Comparison of ENCODE assay signal across 8 cellular contexts in genomic region chr6:119147101-119148053, GRCh38.
DNase-seq lines count a peak whose midpoint lies in the region; ATAC-seq and TF ChIP-seq lines count a peak whose summit lies in the region.

No MANE protein-coding gene starts in this region.

- WGBS in ovary, 3 donors, result 45 to 61% (median 57%) methylated on average over 6 of the region's 6 CpGs

- TF ChIP-seq POLR2A in ovary (IDR thresholded peaks at IDR 0.05), result no peak

- CTCF ChIA-PET in Calu3 (lab: Charles Lee), result interaction anchor here (0.7 to 1.9 kb wide), 13 partner anchors 18 to 933 kb away, joined by 3 to 9 read pairs (median 4); partner anchors contain the start of gene MAN1A1

- DNase-seq in Calu3 (peak; percentile 81), ovary (peak in 4 of 5 donors; percentile 37 to 46 (median 40)), NCI-H128 (lab: John Stamatoyannopoulos, UW; ENCODE audit: unreplicated experiment) (no peak), NCI-H2107 (lab: John Stamatoyannopoulos, UW) (no peak)
- peak; percentile 71 for DNase-seq in T-helper 2 cell treated with Interferon-gamma antibody and Interleukin-4, amounts not matched to agents 5 μg/mL and 100 μg/mL, for 36 hours (ENCODE audit: low spot score)

- peaks cover 26% of the 10 kb centered on the region for H3K4me1 Mint-ChIP-seq in Calu3 (ENCODE audit: low read depth, unreplicated experiment)
- H3K4me1 Mint-ChIP-seq in T-helper 2 cell treated with Interferon-gamma antibody and Interleukin-4, amounts not matched to agents 5 μg/mL and 100 μg/mL, for 36 hours (ENCODE audit: low read depth), result peaks cover 45% of the 10 kb centered on the region
- peaks cover 38% of the 10 kb centered on the region for H3K4me1 Mint-ChIP-seq in dendritic cell treated with granulocyte-macrophage colony-stimulating factor and Interleukin-4, amounts not matched to agents 40 ng/mL and 50 ng/mL, for 4 days (ENCODE audit: low read depth)

- no peak for TF ChIP-seq EP300 in ovary (IDR thresholded peaks at IDR 0.05)

- H3K9me3 ChIP-seq in ovary, result no peaks in the 10 kb centered on the region

- H3K9me3 Mint-ChIP-seq in Calu3 (ENCODE audit: low read depth, unreplicated experiment), result no peaks in the 10 kb centered on the region
- H3K9me3 Mint-ChIP-seq in T-helper 2 cell treated with Interferon-gamma antibody and Interleukin-4, amounts not matched to agents 5 μg/mL and 100 μg/mL, for 36 hours, result peaks cover 24% of the 10 kb centered on the region
- no peaks in the 10 kb centered on the region for H3K9me3 Mint-ChIP-seq in dendritic cell treated with granulocyte-macrophage colony-stimulating factor and Interleukin-4, amounts not matched to agents 40 ng/mL and 50 ng/mL, for 4 days

- peaks cover 2% of the 10 kb centered on the region for H3K4me1 ChIP-seq in ovary (ENCODE audit: insufficient read depth)

- no peak overlapping the region for H3K27ac ChIP-seq in ovary

- no peaks in the 10 kb centered on the region for H3K27me3 Mint-ChIP-seq in Calu3 (ENCODE audit: unreplicated experiment)
- peaks cover 2% of the 10 kb centered on the region for H3K27me3 Mint-ChIP-seq in T-helper 2 cell treated with Interferon-gamma antibody and Interleukin-4, amounts not matched to agents 5 μg/mL and 100 μg/mL, for 36 hours (ENCODE audit: low read depth)
- no peaks in the 10 kb centered on the region for H3K27me3 Mint-ChIP-seq in dendritic cell treated with granulocyte-macrophage colony-stimulating factor and Interleukin-4, amounts not matched to agents 40 ng/mL and 50 ng/mL, for 4 days

- H3K27me3 ChIP-seq in ovary, result no peaks in the 10 kb centered on the region

- no peak overlapping the region for H3K4me3 ChIP-seq in ovary

- H3K27ac Mint-ChIP-seq in Calu3 (ENCODE audit: unreplicated experiment), result peak overlapping the region; percentile 53
- H3K27ac Mint-ChIP-seq in T-helper 2 cell treated with Interferon-gamma antibody and Interleukin-4, amounts not matched to agents 5 μg/mL and 100 μg/mL, for 36 hours, result peak overlapping the region; percentile 61
- peak overlapping the region; percentile 82 for H3K27ac Mint-ChIP-seq in dendritic cell treated with granulocyte-macrophage colony-stimulating factor and Interleukin-4, amounts not matched to agents 40 ng/mL and 50 ng/mL, for 4 days

- no TSS peak for BruUV-seq in Calu3 (replicated peaks; lab: Mats Ljungman, UMichigan)

- no peaks in the 10 kb centered on the region for H3K36me3 ChIP-seq in ovary

- no peaks in the 10 kb centered on the region for H3K36me3 Mint-ChIP-seq in Calu3 (ENCODE audit: insufficient read depth, unreplicated experiment)
- peaks cover 12% of the 10 kb centered on the region for H3K36me3 Mint-ChIP-seq in T-helper 2 cell treated with Interferon-gamma antibody and Interleukin-4, amounts not matched to agents 5 μg/mL and 100 μg/mL, for 36 hours (ENCODE audit: low read depth)
- no peaks in the 10 kb centered on the region for H3K36me3 Mint-ChIP-seq in dendritic cell treated with granulocyte-macrophage colony-stimulating factor and Interleukin-4, amounts not matched to agents 40 ng/mL and 50 ng/mL, for 4 days (ENCODE audit: low read depth)

- TF ChIP-seq CTCF in Calu3 (IDR thresholded peaks at IDR 0.05; ENCODE audit: unreplicated experiment) (no peak), ovary (IDR thresholded peaks at IDR 0.05) (no peak)

- no peak overlapping the region for H3K4me3 Mint-ChIP-seq in Calu3 (ENCODE audit: low read depth, unreplicated experiment)
- H3K4me3 Mint-ChIP-seq in T-helper 2 cell treated with Interferon-gamma antibody and Interleukin-4, amounts not matched to agents 5 μg/mL and 100 μg/mL, for 36 hours, result no peak overlapping the region
- peak overlapping the region; percentile 17 for H3K4me3 Mint-ChIP-seq in dendritic cell treated with granulocyte-macrophage colony-stimulating factor and Interleukin-4, amounts not matched to agents 40 ng/mL and 50 ng/mL, for 4 days

- intact Hi-C loops in Calu3 (cut with micrococcal nuclease; ENCODE audit: unreplicated experiment), result loop anchor here (1.0 to 10.0 kb wide), 7 partner anchors 18 to 1231 kb away; no protein-coding TSS in a partner anchor
- intact Hi-C loops in dendritic cell treated with granulocyte-macrophage colony-stimulating factor and Interleukin-4, amounts not matched to agents 40 ng/mL and 50 ng/mL, for 4 days (cut with micrococcal nuclease), result loop anchor here (5.0 to 10.0 kb wide), 4 partner anchors 167 to 830 kb away; partner anchors contain the start of gene MAN1A1
- intact Hi-C loops in ovary (cut with DNase I), result no loop called here

- ATAC-seq in GM19463 (IDR thresholded peaks at IDR 0.05; ENCODE audit: unreplicated experiment), result peak; percentile 99
- ATAC-seq in HG03469 (IDR thresholded peaks at IDR 0.05; ENCODE audit: unreplicated experiment), result peak; percentile 99

Comparison
In these comparisons a context has a peak if more than half of its experiments do, and no peak if none do; other contexts are left out.
1. DNase-seq: peak in Calu3 (single experiment), T-helper 2 cell treated with Interferon-gamma antibody and Interleukin-4, amounts not matched to agents 5 μg/mL and 100 μg/mL, for 36 hours (single experiment) and ovary (4 of 5); none in NCI-H128 (single experiment) and NCI-H2107 (single experiment).
2. intact Hi-C loops: an anchor here in Calu3 (1.0 to 10.0 kb wide) and dendritic cell treated with granulocyte-macrophage colony-stimulating factor and Interleukin-4, amounts not matched to agents 40 ng/mL and 50 ng/mL, for 4 days (5.0 to 10.0 kb wide); none called in ovary.
3. Peak in every context shown above with its lines, with median percentiles within 50 percentile points of each other: H3K27ac Mint-ChIP-seq.